14 cellular contexts compared by ENCODE assay signal in the genomic region with DNA sequence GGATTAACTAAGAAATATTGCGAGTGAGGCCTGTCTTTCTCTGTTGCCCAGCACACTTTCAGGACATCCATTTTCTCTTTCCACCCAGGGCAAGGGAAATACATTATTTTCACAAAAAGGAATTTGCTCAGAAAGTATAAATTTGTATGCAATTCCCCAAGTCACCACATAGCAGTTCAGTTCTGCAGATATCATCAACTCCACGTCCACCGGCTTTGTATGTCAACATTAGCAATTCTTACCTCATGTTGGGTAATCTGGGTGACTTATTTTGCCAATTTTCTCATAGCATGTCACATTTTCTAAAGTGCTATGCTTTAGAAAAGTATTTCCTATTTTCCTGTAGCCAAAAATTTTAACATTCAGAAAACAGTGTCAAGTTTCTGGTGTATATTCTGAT.
DNase-seq lines count a peak whose midpoint lies in the region; ATAC-seq and TF ChIP-seq lines count a peak whose summit lies in the region.
"Had no signal": no experiment of that assay in that cellular context is flagged by ENCODE, and none has a peak within 500 bp of the region (broad histone marks: within the 10 kb centered on the region; RNA-seq: fewer than 3 reads in every experiment).

No MANE protein-coding gene starts in this region.

- TF ChIP-seq POLR2A in uterus (IDR thresholded peaks at IDR 0.05): no peak

- DNase-seq in AG08396 (ENCODE audit: low spot score): peak; percentile 14
- peak; percentile 19 for DNase-seq in HT-29 (ENCODE audit: low spot score)
- peak; percentile 54 for DNase-seq in amniotic stem cell (lab: John Stamatoyannopoulos, UW)
- DNase-seq in left lobe of liver (ENCODE audit: low spot score): no peak
- no peak for DNase-seq in NCI-H226
- DNase-seq in psoas muscle: no peak
- no peak for DNase-seq in NCI-H1436 treated with DMSO at 0.1 percent for 48 hours (lab: John Stamatoyannopoulos, UW)
- DNase-seq in uterus: no peak
- DNase-seq: CD8-positive, alpha-beta T cell; KG1; mucosa of descending colon; stimulated activated CD4-positive, alpha-beta T cell treated with anti-CD3 and anti-CD28 coated beads, Interleukin-12 subunit alpha, Interleukin-12 subunit beta, amount 100 ng/mL, for 4 hours had no signal

- H3K4me3 ChIP-seq in psoas muscle (no peak overlapping the region), uterus (no peak overlapping the region)
- H3K4me3 ChIP-seq: breast epithelium, mucosa of descending colon had no signal

- no peaks in the 10 kb centered on the region for H3K4me1 ChIP-seq in psoas muscle
- no peaks in the 10 kb centered on the region for H3K4me1 ChIP-seq in uterus
- H3K4me1 ChIP-seq: breast epithelium had no signal

- intact Hi-C loops in psoas muscle (cut with DNase I) (no loop called here), uterus (cut with DNase I; ENCODE audit: low total_unique reads) (no loop called here)

- H3K9me3 ChIP-seq in psoas muscle: no peaks in the 10 kb centered on the region
- H3K9me3 ChIP-seq in uterus: no peaks in the 10 kb centered on the region
- H3K9me3 ChIP-seq: breast epithelium, mucosa of descending colon had no signal

- H3K27ac ChIP-seq in psoas muscle (no peak overlapping the region), uterus (no peak overlapping the region)
- H3K27ac ChIP-seq: breast epithelium had no signal

- ATAC-seq in left lobe of liver (peak; percentile 58), psoas muscle (no peak)
- ATAC-seq: CD8-positive, alpha-beta T cell; mucosa of descending colon; stimulated activated effector memory CD8-positive, alpha-beta T cell treated with anti-CD3 and anti-CD28 coated beads, Interleukin-12 subunit alpha, Interleukin-12 subunit beta, amount 100 ng/mL, for 72 hours had no signal

- TF ChIP-seq CTCF in psoas muscle (IDR thresholded peaks at IDR 0.05): no peak
- no peak for TF ChIP-seq CTCF in uterus (IDR thresholded peaks at IDR 0.05)

- H3K27me3 ChIP-seq in psoas muscle (ENCODE audit: insufficient read depth in 3 of 3, low read length in 2 of 3) (peaks cover 0 to 4% (median 0%) of the 10 kb centered on the region in 3 donors), uterus (no peaks in the 10 kb centered on the region)
- H3K27me3 ChIP-seq: breast epithelium had no signal

- 41 to 57% (median 43%) methylated on average over 3 of the region's 3 CpGs for WGBS in psoas muscle, 3 donors

- no peaks in the 10 kb centered on the region for H3K36me3 ChIP-seq in psoas muscle (ENCODE audit: insufficient read depth in 1 of 2, low read depth in 1 of 2)
- no peaks in the 10 kb centered on the region for H3K36me3 ChIP-seq in uterus
- H3K36me3 ChIP-seq: breast epithelium had no signal

Comparison
In these comparisons a context has a peak if more than half of its experiments do, and no peak if none do; other contexts are left out.
1. DNase-seq: peak in AG08396 (single experiment), HT-29 (single experiment) and amniotic stem cell (single experiment); none in left lobe of liver (single experiment), NCI-H226 (single experiment), psoas muscle (0 of 2), NCI-H1436 treated with DMSO at 0.1 percent for 48 hours (single experiment) and uterus (0 of 2).